Comparison of ENCODE assay signal across 9 cellular contexts in the genomic region with DNA sequence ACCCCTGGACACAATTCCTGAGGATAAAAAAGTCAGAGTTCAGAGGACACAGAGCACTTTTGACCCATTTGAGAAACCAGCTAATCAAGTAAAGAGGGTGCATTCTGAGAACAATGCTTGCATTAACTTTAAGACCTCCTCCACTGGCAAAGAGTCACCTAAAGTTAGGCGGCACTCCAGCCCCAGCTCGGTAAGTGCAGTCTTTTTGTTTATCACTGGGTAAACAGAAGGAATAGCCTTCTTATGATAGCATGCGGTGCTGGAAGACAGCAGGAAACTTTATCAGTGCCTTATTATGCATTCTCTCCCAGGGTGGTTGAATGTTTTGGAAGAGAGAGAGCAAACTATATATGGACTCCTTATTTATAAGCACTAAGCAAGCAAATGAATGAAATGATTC.
DNase-seq lines count a peak whose midpoint lies in the region; ATAC-seq and TF ChIP-seq lines count a peak whose summit lies in the region.
"Had no signal": no experiment of that assay in that cellular context is flagged by ENCODE, and none has a peak within 500 bp of the region (broad histone marks: within the 10 kb centered on the region; RNA-seq: fewer than 3 reads in every experiment).

No MANE protein-coding gene starts in this region.

- TF ChIP-seq POLR2A in upper lobe of left lung (IDR thresholded peaks at IDR 0.05) (no peak), GM18505 (IDR thresholded peaks at IDR 0.05; ENCODE audit: borderline replicate concordance, extremely low read depth, insufficient read depth, insufficient read length) (no peak)

- TF ChIP-seq CTCF in WTC11 (IDR thresholded peaks at IDR 0.05) (no peak), upper lobe of left lung (IDR thresholded peaks at IDR 0.05) (no peak)

- TF ChIP-seq EP300 in upper lobe of left lung (IDR thresholded peaks at IDR 0.05), result no peak

- no peaks in the 10 kb centered on the region for H3K9me3 ChIP-seq in upper lobe of left lung

- peak overlapping the region in 3 of 4 donors; percentile 5 to 24 (median 13) for H3K27ac ChIP-seq in upper lobe of left lung

- H3K9me3 Mint-ChIP-seq in WTC11, result peaks cover 17% of the 10 kb centered on the region
- H3K9me3 Mint-ChIP-seq in T-cell, result no peaks in the 10 kb centered on the region

- peak; percentile 52; the same call in 1 of the 2 replicates for ATAC-seq in WTC11
- no peak for ATAC-seq in upper lobe of left lung (ENCODE audit: low FRiP score in 2 of 2)
- no peak for ATAC-seq in HG03521 (IDR thresholded peaks at IDR 0.05; ENCODE audit: unreplicated experiment)
- ATAC-seq in GM18505 (IDR thresholded peaks at IDR 0.05; ENCODE audit: unreplicated experiment), result no peak
- ATAC-seq in T-cell (replicated peaks in 1 of 4), result no peak

- H3K4me3 ChIP-seq in upper lobe of left lung, result no peak overlapping the region

- H3K27me3 ChIP-seq in upper lobe of left lung, result no peaks in the 10 kb centered on the region

- H3K4me1 ChIP-seq in upper lobe of left lung, result peaks cover 12 to 17% (median 15%) of the 10 kb centered on the region in 4 donors

- H3K27ac Mint-ChIP-seq in WTC11 (0 out of 2 replicates have a peak overlapping the region, but pooled peaks have one; percentile 1), T-cell (no peak overlapping the region)

- H3K4me1 Mint-ChIP-seq in WTC11 (peaks cover 34% of the 10 kb centered on the region), T-cell (peaks cover 0 to 1% (median 0%) of the 10 kb centered on the region in 3 donors)

- POLR2A ChIA-PET in WTC11 (lab: Charles Lee) (no interaction called here), T-cell (lab: Charles Lee) (no interaction called here)

- H3K36me3 ChIP-seq in upper lobe of left lung, result no peaks in the 10 kb centered on the region

- peaks cover 18% of the 10 kb centered on the region for H3K36me3 Mint-ChIP-seq in WTC11
- H3K36me3 Mint-ChIP-seq in T-cell, result no peaks in the 10 kb centered on the region

- 27 to 30% methylated on average over 3 of the region's 3 CpGs for WGBS in upper lobe of left lung, 2 donors

- H3K4me3 Mint-ChIP-seq in WTC11, result no peak overlapping the region
- no peak overlapping the region for H3K4me3 Mint-ChIP-seq in T-cell

- DNase-seq in NCI-H345 (lab: John Stamatoyannopoulos, UW), result peak; percentile 32
- no peak for DNase-seq in NCI-H345 treated with DMSO at 0.1 percent for 48 hours (lab: John Stamatoyannopoulos, UW; ENCODE audit: unreplicated experiment)
- no peak for DNase-seq in WTC11 (ENCODE audit: low spot score)
- DNase-seq in iris pigment epithelial cell (ENCODE audit: low read depth), result peak; percentile 61
- DNase-seq in upper lobe of left lung, result no peak
- no peak for DNase-seq in T-cell
- DNase-seq: activated CD8-positive, alpha-beta memory T cell treated with anti-CD3 and anti-CD28 coated beads, Interleukin-2, amount 50 U/mL, for 4 hours had no signal

- H3K27me3 Mint-ChIP-seq in WTC11 (ENCODE audit: low read depth), result no peaks in the 10 kb centered on the region
- H3K27me3 Mint-ChIP-seq in T-cell, result no peaks in the 10 kb centered on the region

- CTCF ChIA-PET in WTC11 (lab: Charles Lee), result interaction anchor here (0.7 to 1.0 kb wide), 3 partner anchors 24 to 271 kb away, joined by 3 read pairs; no protein-coding TSS in a partner anchor
- CTCF ChIA-PET in T-cell (lab: Charles Lee), result no interaction called here

TF ChIP-seq in WTC11, 78 proteins besides CTCF, POLR2A, EP300 and RAD21:
- TF ChIP-seq ETV6 (CRISPR knock-in tag; IDR thresholded peaks at IDR 0.05) (no peak), MLX (CRISPR knock-in tag; IDR thresholded peaks at IDR 0.05) (no peak), EMX1 (CRISPR knock-in tag; IDR thresholded peaks at IDR 0.05) (no peak)

Comparison
In these comparisons a context has a peak if more than half of its experiments do, and no peak if none do; other contexts are left out.
1. DNase-seq: peak in NCI-H345 (single experiment) and iris pigment epithelial cell (single experiment); none in NCI-H345 treated with DMSO at 0.1 percent for 48 hours (single experiment), WTC11 (single experiment), upper lobe of left lung (0 of 2) and T-cell (0 of 34).